Comparison of ENCODE assay signal across 34 cellular contexts in the genomic region with DNA sequence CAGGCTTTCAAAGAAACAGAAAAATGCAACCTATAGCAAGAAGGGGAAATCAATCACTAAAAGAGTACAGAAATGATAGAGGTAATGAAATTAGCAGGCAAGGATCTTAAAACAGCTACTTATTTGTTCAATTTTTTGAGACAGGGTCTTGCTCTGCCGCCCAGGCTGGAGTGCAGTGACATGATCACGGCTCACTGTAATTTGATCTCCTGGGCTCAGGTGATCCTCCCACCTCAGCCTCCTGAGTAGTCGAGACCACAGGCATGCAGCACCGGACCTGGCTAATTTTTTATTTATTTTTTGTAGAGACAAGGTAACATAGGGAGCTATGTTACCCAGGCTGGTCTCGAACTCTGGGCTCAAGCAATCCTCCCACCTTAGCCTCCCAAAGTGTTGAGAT. TPM values are rescaled to one million over a fixed set of nuclear protein-coding genes. Genes with fewer than 3 reads are reported as not detected.
"Had no signal": no experiment of that assay in that cellular context is flagged by ENCODE, and none has a peak within 500 bp of the region (broad histone marks: within the 10 kb centered on the region; RNA-seq: fewer than 3 reads in every experiment).

No MANE protein-coding gene starts in this region.

- H3K4me1 ChIP-seq: Peyer's patch had no signal

- H3K9ac ChIP-seq: KMS-11 had no signal

- H3K9me3 ChIP-seq: Peyer's patch had no signal

- ATAC-seq: SK-N-SH treated with all-trans-retinoic acid at 6 μM for 48 hours had no signal

- DNase-seq: activated CD4-positive, alpha-beta memory T cell treated with anti-CD3 and anti-CD28 coated beads for 36 hours; activated CD4-positive, alpha-beta T cell treated with anti-CD3 and anti-CD28 coated beads, Interleukin-2, amount 10 ng/mL, durations not matched to agents 24 days and 14 days; activated CD8-positive, alpha-beta memory T cell treated with anti-CD3 and anti-CD28 coated beads, Interleukin-2, amount 50 U/mL, for 4 hours; activated gamma-delta T cell; activated naive CD4-positive, alpha-beta T cell treated with Interleukin-2 at 50 U/mL for 16 hours; activated T-cell treated with anti-CD3 and anti-CD28 coated beads for 4 hours; activated T-cell treated with anti-CD3 and anti-CD28 coated beads, Interleukin-2, amount 50 U/mL, for 48 hours; anterior cingulate cortex; caudate nucleus; cerebellar nuclear complex; MM.1S; MV-4-11; NCI-H1092; NCI-H1436 treated with DMSO at 0.1 percent for 48 hours; NCI-H1694 treated with DMSO at 0.1 percent for 48 hours; NCI-H2029; NCI-H345; NCI-H524 treated with DMSO at 0.1 percent for 48 hours; Peyer's patch; RPMI8226; SHP77 treated with DMSO at 0.1 percent for 48 hours; T-helper 1 cell; T1000; WERI-Rb-1 had no signal

- H3K4me2 ChIP-seq: KMS-11 had no signal

- H3K4me3 Mint-ChIP-seq: activated CD4-positive, alpha-beta memory T cell treated with anti-CD3 and anti-CD28 coated beads for 36 hours; activated CD4-positive, alpha-beta T cell treated with anti-CD3 and anti-CD28 coated beads, Interleukin-2, amount 10 ng/mL, durations not matched to agents 24 days and 14 days; activated naive CD4-positive, alpha-beta T cell treated with anti-CD3 and anti-CD28 coated beads, Interleukin-2, amount 50 U/mL, for 24 hours; brain had no signal

- H3K27ac Mint-ChIP-seq: activated CD4-positive, alpha-beta memory T cell treated with anti-CD3 and anti-CD28 coated beads for 36 hours; activated CD4-positive, alpha-beta T cell treated with anti-CD3 and anti-CD28 coated beads, Interleukin-2, amount 10 ng/mL, durations not matched to agents 24 days and 14 days; activated naive CD4-positive, alpha-beta T cell treated with anti-CD3 and anti-CD28 coated beads, Interleukin-2, amount 50 U/mL, for 24 hours; activated T-helper 2 cell treated with anti-CD3 and anti-CD28 coated beads, Interferon-gamma antibody, Interleukin-2, Interleukin-4, amounts not matched to agents 10 μg/mL and 5 μg/mL and 100 μg/mL, durations not matched to agents 14 hours and 24 hours and 36 hours; brain had no signal

- H3K4me3 ChIP-seq: Peyer's patch had no signal

- H3K27me3 Mint-ChIP-seq: activated CD4-positive, alpha-beta memory T cell treated with anti-CD3 and anti-CD28 coated beads for 36 hours; activated CD4-positive, alpha-beta T cell treated with anti-CD3 and anti-CD28 coated beads, Interleukin-2, amount 10 ng/mL, durations not matched to agents 24 days and 14 days; activated naive CD4-positive, alpha-beta T cell treated with anti-CD3 and anti-CD28 coated beads, Interleukin-2, amount 50 U/mL, for 24 hours had no signal

- H3K9me3 Mint-ChIP-seq: activated CD4-positive, alpha-beta memory T cell treated with anti-CD3 and anti-CD28 coated beads for 36 hours; activated CD4-positive, alpha-beta T cell treated with anti-CD3 and anti-CD28 coated beads, Interleukin-2, amount 10 ng/mL, durations not matched to agents 24 days and 14 days; activated naive CD4-positive, alpha-beta T cell treated with anti-CD3 and anti-CD28 coated beads, Interleukin-2, amount 50 U/mL, for 24 hours; activated T-helper 2 cell treated with anti-CD3 and anti-CD28 coated beads, Interferon-gamma antibody, Interleukin-2, Interleukin-4, amounts not matched to agents 10 μg/mL and 5 μg/mL and 100 μg/mL, durations not matched to agents 14 hours and 24 hours and 36 hours; brain had no signal

- H3K27ac ChIP-seq: KMS-11, Peyer's patch, WERI-Rb-1 had no signal

- H3K27me3 ChIP-seq: Peyer's patch had no signal

RNA-seq across cellular contexts. Expression of a gene that starts 28.9 kb away (rescaled TPM):
- total RNA-seq: activated CD4-positive, alpha-beta memory T cell treated with anti-CD3 and anti-CD28 coated beads for 36 hours; activated CD4-positive, alpha-beta T cell treated with anti-CD3 and anti-CD28 coated beads, Interleukin-2, amount 10 ng/mL, durations not matched to agents 24 days and 14 days; bronchial epithelial cell; LHCN-M2; NCI-H460; SK-MEL-5; T-helper 2 cell treated with Interferon-gamma antibody and Interleukin-4, amounts not matched to agents 100 ng/mL and 5 ng/mL, for 36 hours had no signal
